29 cellular contexts compared by ENCODE assay signal in genomic region chr9:79588488-79588887, GRCh38.
"Had no signal": no experiment of that assay in that cellular context is flagged by ENCODE, and none has a peak within 500 bp of the region (broad histone marks: within the 10 kb centered on the region; RNA-seq: fewer than 3 reads in every experiment).

No MANE protein-coding gene starts in this region.

- H3K4me1 ChIP-seq: prostate gland had no signal

- H3K4me3 ChIP-seq: breast epithelium, esophagus squamous epithelium, heart right ventricle, lung, mucosa of descending colon, pancreas, prostate gland, sigmoid colon, smooth muscle cell, tibial nerve had no signal

- H3K36me3 ChIP-seq: breast epithelium, pancreas, prostate gland, sigmoid colon had no signal

- H3K27me3 ChIP-seq: breast epithelium, esophagus squamous epithelium, heart right ventricle, pancreas, sigmoid colon, tibial nerve had no signal

- H3K27me3 Mint-ChIP-seq: activated CD4-positive, alpha-beta memory T cell treated with anti-CD3 and anti-CD28 coated beads for 36 hours; activated naive CD4-positive, alpha-beta T cell treated with anti-CD3 and anti-CD28 coated beads, Interleukin-2, amount 50 U/mL, for 24 hours; activated T-helper 17 cell treated with anti-CD3 and anti-CD28 coated beads, Interleukin-2, amount 50 U/mL, for 72 hours; T-helper 17 cell had no signal

- ATAC-seq: activated T-cell treated with anti-CD3 and anti-CD28 coated beads, Interleukin-2, amount 50 U/mL, for 4 hours; activated T-helper 17 cell treated with anti-CD3 and anti-CD28 coated beads, Interleukin-2, amount 50 U/mL, for 72 hours; left lobe of liver; mucosa of descending colon; pancreas; T-helper 17 cell had no signal

- H3K27ac Mint-ChIP-seq: activated CD4-positive, alpha-beta memory T cell treated with anti-CD3 and anti-CD28 coated beads for 36 hours; activated CD4-positive, alpha-beta T cell treated with anti-CD3 and anti-CD28 coated beads, Interleukin-2, amount 10 ng/mL, durations not matched to agents 24 days and 14 days; activated naive CD4-positive, alpha-beta T cell treated with anti-CD3 and anti-CD28 coated beads, Interleukin-2, amount 50 U/mL, for 24 hours; activated T-helper 17 cell treated with anti-CD3 and anti-CD28 coated beads, Interleukin-2, amount 50 U/mL, for 72 hours had no signal

- H3K4me3 Mint-ChIP-seq: activated CD4-positive, alpha-beta memory T cell treated with anti-CD3 and anti-CD28 coated beads for 36 hours; activated CD4-positive, alpha-beta T cell treated with anti-CD3 and anti-CD28 coated beads, Interleukin-2, amount 10 ng/mL, durations not matched to agents 24 days and 14 days; activated naive CD4-positive, alpha-beta T cell treated with anti-CD3 and anti-CD28 coated beads, Interleukin-2, amount 50 U/mL, for 24 hours; activated T-cell treated with anti-CD3 and anti-CD28 coated beads, Interleukin-2, amount 50 U/mL, for 4 hours; activated T-helper 17 cell treated with anti-CD3 and anti-CD28 coated beads, Interleukin-2, amount 50 U/mL, for 72 hours; T-helper 17 cell had no signal

- H3K9me3 Mint-ChIP-seq: activated CD4-positive, alpha-beta memory T cell treated with anti-CD3 and anti-CD28 coated beads for 36 hours; activated CD4-positive, alpha-beta T cell treated with anti-CD3 and anti-CD28 coated beads, Interleukin-2, amount 10 ng/mL, durations not matched to agents 24 days and 14 days; activated naive CD4-positive, alpha-beta T cell treated with anti-CD3 and anti-CD28 coated beads, Interleukin-2, amount 50 U/mL, for 24 hours; activated T-cell treated with anti-CD3 and anti-CD28 coated beads, Interleukin-2, amount 50 U/mL, for 4 hours; activated T-helper 17 cell treated with anti-CD3 and anti-CD28 coated beads, Interleukin-2, amount 50 U/mL, for 72 hours had no signal

- DNase-seq: activated CD4-positive, alpha-beta memory T cell treated with anti-CD3 and anti-CD28 coated beads for 36 hours; activated CD4-positive, alpha-beta T cell treated with anti-CD3 and anti-CD28 coated beads, Interleukin-2, amount 10 ng/mL, durations not matched to agents 24 days and 14 days; activated CD4-positive, CD25-positive, alpha-beta regulatory T cell treated with anti-CD3 and anti-CD28 coated beads, Interleukin-2, amount 50 U/mL, for 72 hours; activated gamma-delta T cell treated with Interleukin-2 at 50 U/mL for 16 hours; activated T-cell treated with anti-CD3 and anti-CD28 coated beads, Interleukin-2, amount 50 U/mL, for 4 hours; central memory CD4-positive, alpha-beta T cell; dermis blood vessel endothelial cell; effector CD4-positive, alpha-beta T cell; esophagus squamous epithelium; foreskin melanocyte; heart right ventricle; nucleus accumbens; pancreas; retina; sigmoid colon; stimulated activated CD4-positive, alpha-beta T cell treated with anti-CD3 and anti-CD28 coated beads, Interleukin-1b, Interleukin-23, amount 100 ng/mL, for 48 hours; stimulated activated naive CD4-positive, alpha-beta T cell treated with Interleukin-2 at 50 U/mL for 16 hours; T-helper 17 cell; T1000 had no signal

- H3K9me3 ChIP-seq: breast epithelium, esophagus squamous epithelium, heart right ventricle, mucosa of descending colon, pancreas, prostate gland, sigmoid colon, tibial nerve had no signal

- H3K27ac ChIP-seq: breast epithelium, epithelial cell of prostate, esophagus squamous epithelium, heart right ventricle, pancreas, prostate gland, sigmoid colon, tibial nerve had no signal
